ENCODE assay signal across 1 cellular context in genomic region chr19:3500429-3501101, GRCh38.
TF ChIP-seq lines count a peak whose summit lies in the region.

DOHH (minus strand) TSS chr19:3500674; CDS start chr19:3496814, 3,860 bp downstream.

TF ChIP-seq in HepG2, 621 proteins besides CTCF, POLR2A, EP300 and RAD21 (continued from another document and continues in another):
- TF ChIP-seq TFDP2 (CRISPR knock-in tag; IDR thresholded peaks at IDR 0.05) (peak; percentile 76), ZNF234 (CRISPR knock-in tag; conservative IDR thresholded peaks at IDR 0.05) (no peak), ZMYM4 (CRISPR knock-in tag; IDR thresholded peaks at IDR 0.05) (peak; percentile 69), NFIC (IDR thresholded peaks at IDR 0.05; ENCODE audit: low read length) (peak; percentile 74; the same call in 1 of the 2 replicates), ATF2 (CRISPR knock-in tag; IDR thresholded peaks at IDR 0.05) (peak; percentile 76), ZNF383 (CRISPR knock-in tag; IDR thresholded peaks at IDR 0.05; ENCODE audit: borderline replicate concordance) (no peak), ZNF639 (CRISPR knock-in tag; conservative IDR thresholded peaks at IDR 0.05) (no peak), KLF6 (CRISPR knock-in tag; IDR thresholded peaks at IDR 0.05) (peak; percentile 89), THAP11 (CRISPR knock-in tag; IDR thresholded peaks at IDR 0.05) (peak; percentile 87), ZNF652 (CRISPR knock-in tag; IDR thresholded peaks at IDR 0.05; ENCODE audit: borderline replicate concordance, low read depth) (no peak), NKX3-1 (CRISPR knock-in tag; IDR thresholded peaks at IDR 0.05) (no peak), ZBTB26 (CRISPR knock-in tag; IDR thresholded peaks at IDR 0.05; ENCODE audit: borderline replicate concordance) (peak; percentile 81; the same call in 1 of the 2 replicates), ZMAT5 (CRISPR knock-in tag; IDR thresholded peaks at IDR 0.05; ENCODE audit: borderline replicate concordance, low read depth) (no peak), PPARG (CRISPR knock-in tag; conservative IDR thresholded peaks at IDR 0.05) (no peak), ZNF230 (CRISPR knock-in tag; IDR thresholded peaks at IDR 0.05) (peak; percentile 94), MXD1 (CRISPR knock-in tag; IDR thresholded peaks at IDR 0.05) (peak; percentile 96), PRDM10 (CRISPR knock-in tag; IDR thresholded peaks at IDR 0.05; ENCODE audit: low read depth) (peak; percentile 100), MYNN (CRISPR knock-in tag; IDR thresholded peaks at IDR 0.05; ENCODE audit: low read depth) (0 out of 2 replicates have a peak, but pooled peaks have one; percentile 30), ETV6 (CRISPR knock-in tag; conservative IDR thresholded peaks at IDR 0.05) (0 out of 2 replicates have a peak, but pooled peaks have one; percentile 46), ZNF350 (CRISPR knock-in tag; IDR thresholded peaks at IDR 0.05; ENCODE audit: borderline replicate concordance, low read depth) (peak; percentile 92), ETV5 (CRISPR knock-in tag; IDR thresholded peaks at IDR 0.05; ENCODE audit: borderline replicate concordance) (peak; percentile 61), IKZF4 (CRISPR knock-in tag; IDR thresholded peaks at IDR 0.05; ENCODE audit: borderline replicate concordance, low read depth, not compliant biosample characterization) (peak; percentile 82), MYC (CRISPR knock-in tag; IDR thresholded peaks at IDR 0.05; ENCODE audit: borderline replicate concordance) (peak; percentile 93), ZKSCAN8 (CRISPR knock-in tag; IDR thresholded peaks at IDR 0.05; ENCODE audit: borderline replicate concordance) (no peak), PCBP1 (IDR thresholded peaks at IDR 0.05; ENCODE audit: borderline replicate concordance, low read depth, low read length) (peak; percentile 82; the same call in 1 of the 2 replicates), NR0B2 (CRISPR knock-in tag; IDR thresholded peaks at IDR 0.05) (peak; percentile 96; the same call in 1 of the 2 replicates), NFYC (CRISPR knock-in tag; IDR thresholded peaks at IDR 0.05) (peak; percentile 35), ZNF792 (CRISPR knock-in tag; IDR thresholded peaks at IDR 0.05) (peak; percentile 74), ZBTB37 (CRISPR knock-in tag; IDR thresholded peaks at IDR 0.05) (no peak), NCOA1 (CRISPR knock-in tag; IDR thresholded peaks at IDR 0.05) (no peak), ATM (IDR thresholded peaks at IDR 0.05; ENCODE audit: borderline replicate concordance) (no peak), KLF16 (CRISPR knock-in tag; IDR thresholded peaks at IDR 0.05) (peak in 1 of 2 experiments; percentile 78; a peak in 2 of 4 replicates), ZFP1 (CRISPR knock-in tag; IDR thresholded peaks at IDR 0.05) (peak; percentile 51; the same call in 1 of the 2 replicates), ZNF747 (CRISPR knock-in tag; IDR thresholded peaks at IDR 0.05; ENCODE audit: borderline replicate concordance) (peak; percentile 87), KDM4B (CRISPR knock-in tag; IDR thresholded peaks at IDR 0.05) (no peak), ARID3A (IDR thresholded peaks at IDR 0.05; ENCODE audit: low read depth, low read length) (no peak), NAIF1 (CRISPR knock-in tag; IDR thresholded peaks at IDR 0.05; ENCODE audit: borderline replicate concordance) (no peak; the same call in 1 of the 2 replicates), MED8 (CRISPR knock-in tag; IDR thresholded peaks at IDR 0.05; ENCODE audit: insufficient replicate concordance) (peak; percentile 94), RFXANK (CRISPR knock-in tag; IDR thresholded peaks at IDR 0.05) (no peak), TGIF2 (CRISPR knock-in tag; IDR thresholded peaks at IDR 0.05) (0 out of 2 replicates have a peak, but pooled peaks have one; percentile 38), BRD4 (CRISPR knock-in tag; IDR thresholded peaks at IDR 0.05) (peak; percentile 92), NCOR1 (IDR thresholded peaks at IDR 0.05; ENCODE audit: borderline replicate concordance, low read length) (no peak), ZHX1 (CRISPR knock-in tag; IDR thresholded peaks at IDR 0.05; ENCODE audit: low read depth) (peak; percentile 89; the same call in 1 of the 2 replicates), CCAR2 (optimal IDR thresholded peaks at IDR 0.05; ENCODE audit: low read depth, low read length) (no peak)
